16 cellular contexts compared by ENCODE assay signal in genomic region chr5:67033893-67034605, GRCh38.
A peak's percentile ranks its signal among the peaks of the same experiment; 100 is the strongest.
DNase-seq lines count a peak whose midpoint lies in the region; ATAC-seq and TF ChIP-seq lines count a peak whose summit lies in the region.
"Had no signal": no experiment of that assay in that cellular context is flagged by ENCODE, and none has a peak within 500 bp of the region (broad histone marks: within the 10 kb centered on the region; RNA-seq: fewer than 3 reads in every experiment).

No MANE protein-coding gene starts in this region.

- H2AFZ ChIP-seq in IMR-90 (replicated peaks; ENCODE audit: low read length, poor library complexity): no peak overlapping the region

- no TSS peak for BruUV-seq in IMR-90 (replicated peaks; lab: Mats Ljungman, UMichigan)

- no peak overlapping the region for H2AK9ac ChIP-seq in IMR-90 (replicated peaks; ENCODE audit: low read depth, low read length, poor library complexity)

- no peak for TF ChIP-seq CTCF in IMR-90 (conservative IDR thresholded peaks at IDR 0.05; ENCODE audit: low read depth, low read length)
- TF ChIP-seq CTCF in gastroesophageal sphincter (IDR thresholded peaks at IDR 0.05): no peak
- TF ChIP-seq CTCF in neutrophil (IDR thresholded peaks at IDR 0.05): no peak

- peak overlapping the region; percentile 69 for H3K18ac ChIP-seq in IMR-90 (ENCODE audit: low read depth, low read length)

- peaks cover 25 to 33% of the 10 kb centered on the region in 2 experiments for H3K79me1 ChIP-seq in IMR-90 (ENCODE audit: low read depth in 1 of 2, low read length in 2 of 2)

- no peak for TF ChIP-seq EP300 in gastroesophageal sphincter (IDR thresholded peaks at IDR 0.05)

- dilution Hi-C loops in IMR-90 (cut with HindIII; ENCODE audit: low sequenced_read_pairs, unreplicated experiment): no loop called here

- no peak overlapping the region for H4K8ac ChIP-seq in IMR-90 (ENCODE audit: low read depth in 2 of 2, low read length in 2 of 2)

- no peak for TF ChIP-seq POLR2A in IMR-90 (IDR thresholded peaks at IDR 0.05; ENCODE audit: low read depth, low read length)
- TF ChIP-seq POLR2A in gastroesophageal sphincter (IDR thresholded peaks at IDR 0.05): no peak

- H2BK5ac ChIP-seq in IMR-90 (ENCODE audit: low read depth, low read length, poor library complexity, severe bottlenecking): peak overlapping the region; percentile 37

- H3K4me2 ChIP-seq in IMR-90 (ENCODE audit: low read depth, low read length): no peak overlapping the region; the same call in 1 of the 2 replicates

- peak overlapping the region; percentile 0; the same call in 1 of the 2 replicates for H2BK20ac ChIP-seq in IMR-90 (ENCODE audit: low read depth, low read length)

- in situ Hi-C loops in IMR-90 (cut with MboI; ENCODE audit: low sequenced_read_pairs): no loop called here

- H3K23ac ChIP-seq in IMR-90 (ENCODE audit: low read depth, low read length): no peak overlapping the region

- no peak for TF ChIP-seq RAD21 in IMR-90 (IDR thresholded peaks at IDR 0.05; ENCODE audit: low read length)

- 0 out of 2 replicates have a peak overlapping the region, but pooled peaks have one; percentile 1 for H3K4ac ChIP-seq in IMR-90 (ENCODE audit: low read depth, low read length)

- no peak overlapping the region for H4K91ac ChIP-seq in IMR-90 (ENCODE audit: insufficient read depth, low read depth, low read length)

- H2BK15ac ChIP-seq in IMR-90 (ENCODE audit: low read depth, low read length): no peak overlapping the region

- POLR2A ChIA-PET in IMR-90 (lab: Charles Lee; ENCODE audit: unreplicated experiment): no interaction called here

- no peak overlapping the region for H3K9ac ChIP-seq in IMR-90 (ENCODE audit: low read depth, low read length)

- peaks cover 16% of the 10 kb centered on the region for H3K4me1 ChIP-seq in IMR-90 (ENCODE audit: control insufficient read depth, insufficient read depth, low read length)
- peaks cover 18 to 79% (median 24%) of the 10 kb centered on the region in 3 donors for H3K4me1 ChIP-seq in gastroesophageal sphincter
- H3K4me1 ChIP-seq in neutrophil (ENCODE audit: control insufficient read depth in 1 of 2, insufficient read depth in 1 of 2, low read depth in 1 of 2, low read length in 1 of 2): peaks cover 0 to 7% of the 10 kb centered on the region in 2 experiments

- H3K4me3 ChIP-seq in IMR-90 (ENCODE audit: insufficient read depth, low read depth, low read length) (no peak overlapping the region), gastroesophageal sphincter (no peak overlapping the region), neutrophil (ENCODE audit: low read depth in 1 of 2, low read length in 1 of 2) (no peak overlapping the region)
- H3K4me3 ChIP-seq: ovary had no signal

- H3K14ac ChIP-seq in IMR-90 (replicated peaks; ENCODE audit: low read depth, low read length): 0 out of 2 replicates have a peak overlapping the region, but pooled peaks have one; percentile 8

- H3K9me3 ChIP-seq in IMR-90 (ENCODE audit: control insufficient read depth, insufficient read depth, low read length) (no peaks in the 10 kb centered on the region), gastroesophageal sphincter (no peaks in the 10 kb centered on the region), neutrophil (no peaks in the 10 kb centered on the region)
- H3K9me3 ChIP-seq: BE2C, ovary had no signal

- H4K5ac ChIP-seq in IMR-90 (ENCODE audit: low read depth, low read length): peak overlapping the region; percentile 35; the same call in 1 of the 2 replicates

- peaks cover 9% of the 10 kb centered on the region; the same call in 1 of the 2 replicates for H3K9me1 ChIP-seq in IMR-90 (ENCODE audit: insufficient read depth, low read length)

- CTCF ChIA-PET in IMR-90 (lab: Yijun Ruan, JAX): interaction anchor here (0.9 to 1.7 kb wide), 2 partner anchors 14 to 18 kb away, joined by 3 to 5 read pairs; no protein-coding TSS in a partner anchor

- ATAC-seq in IMR-90 (ENCODE audit: low read depth) (peak; percentile 18; the same call in 1 of the 2 replicates), gastroesophageal sphincter (no peak), GM18909 (IDR thresholded peaks at IDR 0.05; ENCODE audit: poor library complexity, unreplicated experiment) (no peak), HG03135 (IDR thresholded peaks at IDR 0.05; ENCODE audit: unreplicated experiment) (no peak)
- ATAC-seq: stimulated activated naive CD8-positive, alpha-beta T cell treated with anti-CD3 and anti-CD28 coated beads, Interleukin-15, amount 100 ng/mL, for 72 hours had no signal

- no peak for DNase-seq in IMR-90
- DNase-seq in RPMI8226: peak; percentile 80
- DNase-seq in NCI-H446 treated with DMSO at 0.1 percent for 48 hours (lab: John Stamatoyannopoulos, UW): no peak
- DNase-seq: activated CD4-positive, alpha-beta T cell treated with anti-CD3 and anti-CD28 coated beads, Interleukin-2, amount 10 ng/mL, durations not matched to agents 7 days and 5 days; BE2C; DMS153; endodermal cell; NCI-H1092 treated with DMSO at 0.1 percent for 48 hours; ovary; SHP77 treated with DMSO at 0.1 percent for 48 hours; stimulated activated naive CD8-positive, alpha-beta T cell treated with anti-CD3 and anti-CD28 coated beads, Interleukin-15, amount 100 ng/mL, for 72 hours; T-helper 9 cell had no signal

- no peaks in the 10 kb centered on the region for H4K20me1 ChIP-seq in IMR-90 (ENCODE audit: insufficient read depth, low read length)

- no peak overlapping the region for H2AK5ac ChIP-seq in IMR-90 (ENCODE audit: low read depth, low read length)

- H3K56ac ChIP-seq in IMR-90 (ENCODE audit: extremely low read depth, insufficient read depth, low read length): no peak overlapping the region

- H3K27ac ChIP-seq in IMR-90 (ENCODE audit: insufficient read depth, low read length) (no peak overlapping the region), gastroesophageal sphincter (peak overlapping the region; percentile 14 to 57 (median 44)), neutrophil (peak overlapping the region; percentile 19)
- H3K27ac ChIP-seq: ovary had no signal

- H3K36me3 ChIP-seq in IMR-90 (ENCODE audit: control insufficient read depth, insufficient read depth, low read length) (no peaks in the 10 kb centered on the region; the same call in 1 of the 2 replicates), gastroesophageal sphincter (no peaks in the 10 kb centered on the region), neutrophil (no peaks in the 10 kb centered on the region)
- H3K36me3 ChIP-seq: BE2C, ovary had no signal

- WGBS in IMR-90 (ENCODE audit: extremely low coverage in 2 of 2, insufficient read length in 1 of 2), 2 experiments: no CpG with 5 or more reads among the region's 8 CpGs
- WGBS in gastroesophageal sphincter (ENCODE audit: low coverage in 1 of 2), 2 donors: 68% methylated on average over 5 to 8 of the region's 8 CpGs

- no peak overlapping the region for H2BK120ac ChIP-seq in IMR-90 (ENCODE audit: low read depth, low read length)

- H3K27me3 ChIP-seq in IMR-90 (ENCODE audit: control insufficient read depth, insufficient read depth, low read length) (no peaks in the 10 kb centered on the region), gastroesophageal sphincter (no peaks in the 10 kb centered on the region), neutrophil (no peaks in the 10 kb centered on the region)
- H3K27me3 ChIP-seq: BE2C, ovary had no signal

- intact Hi-C loops in IMR-90 (cut with micrococcal nuclease): no loop called here

TF ChIP-seq in IMR-90, 13 proteins besides CTCF, POLR2A, EP300 and RAD21:
- TF ChIP-seq MAFK (IDR thresholded peaks at IDR 0.05; ENCODE audit: low read depth, low read length) (no peak), CEBPB (IDR thresholded peaks at IDR 0.05; ENCODE audit: low read depth, low read length) (peak; percentile 70)
